ENCODE assay signal across 12 cellular contexts in the genomic region with DNA sequence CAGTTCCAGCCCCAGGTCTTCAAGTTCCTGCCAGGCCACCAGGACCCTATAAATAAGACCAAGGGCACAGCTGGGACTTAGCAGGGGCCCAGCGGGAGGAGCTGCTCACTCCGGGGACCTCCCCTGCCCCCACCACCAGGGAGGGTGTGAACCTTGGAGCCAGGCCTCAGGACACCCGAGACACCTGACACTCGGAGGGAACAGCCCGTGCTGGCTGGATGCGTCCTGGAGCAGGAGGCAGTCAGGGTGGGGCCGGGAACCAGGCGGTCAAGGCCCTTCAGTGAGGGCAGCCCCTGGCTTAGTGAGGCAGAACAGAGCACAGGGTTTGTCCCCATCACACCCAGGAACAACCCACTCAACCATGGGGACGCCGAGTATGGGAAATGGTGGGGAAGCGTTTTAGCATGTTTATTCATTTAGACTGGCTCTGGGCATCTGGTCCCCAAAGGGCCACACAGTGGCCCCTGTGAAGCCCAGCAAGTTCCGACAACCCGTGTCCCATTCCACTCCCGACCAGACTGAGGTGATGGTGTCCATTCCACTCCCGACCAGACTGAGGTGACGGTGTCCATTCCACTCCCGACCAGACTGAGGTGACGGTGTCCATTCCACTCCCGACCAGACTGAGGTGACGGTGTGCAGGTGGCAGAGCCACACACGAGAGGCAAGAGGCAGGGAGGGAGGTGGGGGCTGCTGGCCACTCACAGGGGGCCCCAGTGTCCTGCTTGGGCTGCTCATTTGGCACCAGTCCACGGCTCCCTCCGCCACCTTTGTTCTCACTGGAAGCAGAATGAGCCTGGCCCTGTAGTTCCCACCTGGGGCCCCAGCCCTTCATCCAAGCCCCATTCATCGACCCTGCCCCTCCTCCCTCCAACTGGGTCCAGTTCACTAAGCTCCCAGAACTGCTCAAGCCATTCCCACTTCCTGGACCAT. TPM values are rescaled to one million over a fixed set of nuclear protein-coding genes. Genes with fewer than 3 reads are reported as not detected.
DNase-seq lines count a peak whose midpoint lies in the region; ATAC-seq, FAIRE-seq and TF ChIP-seq lines count a peak whose summit lies in the region.
"Had no signal": no experiment of that assay in that cellular context is flagged by ENCODE, and none has a peak within 500 bp of the region (broad histone marks: within the 10 kb centered on the region; RNA-seq: fewer than 3 reads in every experiment).

No MANE protein-coding gene starts in this region.

- H3K4me3 ChIP-seq in WERI-Rb-1 (ENCODE audit: low read depth, low read length) (no peak overlapping the region), small intestine (ENCODE audit: low read depth in 1 of 2, low read length in 2 of 2) (no peak overlapping the region)

- WGBS in small intestine, 3 donors, result 32 to 61% (median 49%) methylated on average over 23 to 24 of the region's 24 CpGs

- no peaks in the 10 kb centered on the region for H3K27me3 ChIP-seq in WERI-Rb-1 (ENCODE audit: insufficient read depth, low read depth, severe bottlenecking)
- H3K27me3 ChIP-seq in layer of hippocampus (ENCODE audit: control insufficient read depth, insufficient read depth, low read length), result no peaks in the 10 kb centered on the region
- no peaks in the 10 kb centered on the region for H3K27me3 ChIP-seq in small intestine (ENCODE audit: control insufficient read depth in 2 of 2, insufficient read depth in 2 of 2, low read length in 2 of 2)

- no peak for FAIRE-seq in small intestine (lab: Jason Lieb, UNC)
- FAIRE-seq: TTC549 had no signal

- no peak for ATAC-seq in GM18909 (IDR thresholded peaks at IDR 0.05; ENCODE audit: poor library complexity, unreplicated experiment)

- TF ChIP-seq CTCF in WERI-Rb-1 (IDR thresholded peaks at IDR 0.05; ENCODE audit: low read depth, low read length), result peak; percentile 28; the same call in 1 of the 2 replicates

- DNase-seq in DMS 273 (lab: John Stamatoyannopoulos, UW; ENCODE audit: unreplicated experiment) (peak; percentile 57), DMS 273 treated with DMSO at 0.1 percent for 48 hours (lab: John Stamatoyannopoulos, UW) (no peak), WERI-Rb-1 (peak; percentile 85), small intestine (peak; percentile 94), islet precursor cell (no peak), NCI-H2107 (lab: John Stamatoyannopoulos, UW) (no peak)
- DNase-seq: 8988T; activated naive CD8-positive, alpha-beta T cell treated with anti-CD3 and anti-CD28 coated beads for 36 hours; NCI-H2081 treated with DMSO at 0.1 percent for 48 hours had no signal

- H3K36me3 ChIP-seq in WERI-Rb-1 (peaks cover 22% of the 10 kb centered on the region), small intestine (ENCODE audit: control insufficient read depth in 2 of 2, insufficient read depth in 2 of 2, low read length in 2 of 2) (peaks cover 0 to 8% of the 10 kb centered on the region in 2 donors)

- H3K9me3 ChIP-seq in WERI-Rb-1 (ENCODE audit: severe bottlenecking) (no peaks in the 10 kb centered on the region), small intestine (ENCODE audit: control insufficient read depth, low read depth) (no peaks in the 10 kb centered on the region)

- H3K4me1 ChIP-seq in small intestine (ENCODE audit: control insufficient read depth in 2 of 2, insufficient read depth in 1 of 2, low read depth in 1 of 2, low read length in 1 of 2), result no peaks in the 10 kb centered on the region

- H3K27ac ChIP-seq in WERI-Rb-1 (peak overlapping the region; percentile 46), layer of hippocampus (ENCODE audit: low read depth, low read length) (peak overlapping the region; percentile 46), small intestine (ENCODE audit: low read depth in 1 of 2, low read length in 1 of 2) (peak overlapping the region; percentile 77 to 97)

RNA-seq across cellular contexts. Expression of gene MIDN, which starts 2.2 kb away (rescaled TPM):
- polyA plus RNA-seq in small intestine, result 10 to 100 TPM; 28.1 to 35.4 (median 30.6) TPM

RNA-seq across cellular contexts. Expression of gene ATP5F1D, which starts 4.6 kb away (rescaled TPM):
- 100 to 1,000 TPM; 310 to 823 (median 675) TPM for polyA plus RNA-seq in small intestine

RNA-seq across cellular contexts. Expression of gene CBARP, which starts 8.3 kb away (rescaled TPM):
- under 1 TPM in 1 of 3 donors, not detected in 2; 0.30 TPM for polyA plus RNA-seq in small intestine

RNA-seq across cellular contexts. Expression of gene CIRBP, which starts 23.0 kb away (rescaled TPM):
- polyA plus RNA-seq in small intestine, result 100 to 1,000 TPM; 250 to 377 (median 368) TPM

RNA-seq across cellular contexts. Expression of gene FAM174C, which starts 29.2 kb away (rescaled TPM):
- 100 to 1,000 TPM in 1 of 3 donors, 10 to 100 TPM in 2; 80.6 to 118 (median 84.1) TPM for polyA plus RNA-seq in small intestine

Comparison
In these comparisons a context has a peak if more than half of its experiments do, and no peak if none do; other contexts are left out.
1. DNase-seq: peak in DMS 273 (single experiment), WERI-Rb-1 (single experiment) and small intestine (single experiment); none in DMS 273 treated with DMSO at 0.1 percent for 48 hours (single experiment), islet precursor cell (single experiment) and NCI-H2107 (single experiment).
2. Peak in every context shown above with its lines, with median percentiles within 50 percentile points of each other: H3K27ac ChIP-seq.